ENCODE assay signal across 8 cellular contexts in genomic region chr5:43020294-43020711, GRCh38. TPM values are rescaled to one million over a fixed set of nuclear protein-coding genes. Genes with fewer than 3 reads are reported as not detected.
A peak's percentile ranks its signal among the peaks of the same experiment; 100 is the strongest.
DNase-seq lines count a peak whose midpoint lies in the region; ATAC-seq and TF ChIP-seq lines count a peak whose summit lies in the region.

No MANE protein-coding gene starts in this region.

- no peaks in the 10 kb centered on the region for H3K36me3 Mint-ChIP-seq in WTC11

- DNase-seq in DMS153 (lab: John Stamatoyannopoulos, UW) (peak; percentile 80), WTC11 (ENCODE audit: low spot score) (peak; percentile 46), fibroblast of pulmonary artery (ENCODE audit: low read depth) (no peak), skeletal muscle cell (ENCODE audit: low read depth) (no peak), SK-N-DZ (ENCODE audit: low spot score) (no peak), posterior vena cava (ENCODE audit: low spot score) (no peak)

- CTCF ChIA-PET in WTC11 (lab: Charles Lee): interaction anchor here (1.0 to 3.4 kb wide), 15 partner anchors 10 to 111 kb away, joined by 3 to 23 read pairs (median 6); partner anchors contain the start of gene ZNF131

- H3K4me1 Mint-ChIP-seq in WTC11: peaks cover 51% of the 10 kb centered on the region

- H3K27me3 Mint-ChIP-seq in WTC11 (ENCODE audit: low read depth): peaks cover 99% of the 10 kb centered on the region

- intact Hi-C loops in posterior vena cava (cut with DNase I): no loop called here

- H3K27ac Mint-ChIP-seq in WTC11: no peak overlapping the region

- TF ChIP-seq CTCF in WTC11 (IDR thresholded peaks at IDR 0.05): no peak
- no peak for TF ChIP-seq CTCF in fibroblast of pulmonary artery (IDR thresholded peaks at IDR 0.05; ENCODE audit: low read length, missing control alignments)

- peak; percentile 7 for ATAC-seq in GM19463 (IDR thresholded peaks at IDR 0.05; ENCODE audit: unreplicated experiment)
- peak; percentile 14 for ATAC-seq in HG03565 (IDR thresholded peaks at IDR 0.05; ENCODE audit: unreplicated experiment)
- ATAC-seq in WTC11: peak; percentile 33

- H3K4me3 ChIP-seq in fibroblast of pulmonary artery (replicated peaks; ENCODE audit: low read depth, low read length): peak overlapping the region; percentile 54
- H3K4me3 ChIP-seq in skeletal muscle cell (ENCODE audit: low read depth, low read length): peak overlapping the region; percentile 51

- peak overlapping the region; percentile 80 for H3K4me3 Mint-ChIP-seq in WTC11

- no peaks in the 10 kb centered on the region for H3K9me3 Mint-ChIP-seq in WTC11

- POLR2A ChIA-PET in WTC11 (lab: Charles Lee): interaction anchor here (0.9 to 1.6 kb wide), 2 partner anchors 13 to 14 kb away, joined by 3 read pairs; no protein-coding TSS in a partner anchor

TF ChIP-seq in WTC11, 78 proteins besides CTCF, POLR2A, EP300 and RAD21:
- TF ChIP-seq CREB1 (CRISPR knock-in tag; IDR thresholded peaks at IDR 0.05) (no peak), FOXK1 (CRISPR knock-in tag; IDR thresholded peaks at IDR 0.05) (no peak), ZNF232 (CRISPR knock-in tag; IDR thresholded peaks at IDR 0.05) (no peak), CBFB (CRISPR knock-in tag; IDR thresholded peaks at IDR 0.05; ENCODE audit: low read depth) (no peak), ERG (CRISPR knock-in tag; IDR thresholded peaks at IDR 0.05) (no peak), ZNF416 (CRISPR knock-in tag; IDR thresholded peaks at IDR 0.05) (no peak), ZNF425 (CRISPR knock-in tag; conservative IDR thresholded peaks at IDR 0.05) (no peak), ZSCAN18 (CRISPR knock-in tag; IDR thresholded peaks at IDR 0.05) (no peak), SP1 (CRISPR knock-in tag; conservative IDR thresholded peaks at IDR 0.05) (no peak), GABPB1 (CRISPR knock-in tag; IDR thresholded peaks at IDR 0.05) (no peak), ZNF423 (CRISPR knock-in tag; IDR thresholded peaks at IDR 0.05) (no peak), MAX (CRISPR knock-in tag; IDR thresholded peaks at IDR 0.05) (no peak), SOX15 (CRISPR knock-in tag; IDR thresholded peaks at IDR 0.05) (no peak), PREB (CRISPR knock-in tag; IDR thresholded peaks at IDR 0.05; ENCODE audit: borderline replicate concordance) (no peak), CREM (CRISPR knock-in tag; IDR thresholded peaks at IDR 0.05) (no peak), ESRRA (CRISPR knock-in tag; IDR thresholded peaks at IDR 0.05; ENCODE audit: borderline replicate concordance) (no peak), TEAD4 (CRISPR knock-in tag; IDR thresholded peaks at IDR 0.05) (no peak)

RNA-seq across cellular contexts. Expression of gene ANXA2R, which starts 19.8 kb away (rescaled TPM):
- total RNA-seq in WTC11 (2021) (0.72 to 1.1 TPM (median 0.96 TPM) in 3 replicates), posterior vena cava (1 to 10 TPM; 2.3 to 4.7 TPM)
- polyA plus RNA-seq in SK-N-DZ (2014; cell fraction: cytosol; rRNA removed): 0.16 and 0.74 TPM in 2 replicates
- 1.0 and 1.2 TPM in 2 replicates for polyA plus RNA-seq in SK-N-DZ (2014; cell fraction: nucleus; rRNA removed)

Comparison
In these comparisons a context has a peak if more than half of its experiments do, and no peak if none do; other contexts are left out.
1. DNase-seq: peak in DMS153 (single experiment) and WTC11 (single experiment); none in fibroblast of pulmonary artery (single experiment), skeletal muscle cell (single experiment), SK-N-DZ (single experiment) and posterior vena cava (single experiment).
2. Peak in every context shown above with its lines, with median percentiles within 50 percentile points of each other: ATAC-seq.